In genomic region chr16:79312502-79312901, GRCh38 we compare ENCODE assay signal across 18 cellular contexts.
DNase-seq lines count a peak whose midpoint lies in the region; ATAC-seq, FAIRE-seq and TF ChIP-seq lines count a peak whose summit lies in the region.
"Had no signal": no experiment of that assay in that cellular context is flagged by ENCODE, and none has a peak within 500 bp of the region (broad histone marks: within the 10 kb centered on the region; RNA-seq: fewer than 3 reads in every experiment).

No MANE protein-coding gene starts in this region.

- H3K9me3 Mint-ChIP-seq in astrocyte (ENCODE audit: unreplicated experiment) (no peaks in the 10 kb centered on the region), endodermal cell (no peaks in the 10 kb centered on the region)
- H3K9me3 Mint-ChIP-seq: CD4-positive, alpha-beta T cell had no signal

- H3K4me2 ChIP-seq in astrocyte (ENCODE audit: low read length) (no peak overlapping the region), trophoblast cell (ENCODE audit: low read length) (no peak overlapping the region)

- no peak for ATAC-seq in GM19455 (IDR thresholded peaks at IDR 0.05; ENCODE audit: unreplicated experiment)
- ATAC-seq: HCT116 had no signal

- H3K36me3 ChIP-seq in astrocyte (ENCODE audit: insufficient read depth, low read length) (no peaks in the 10 kb centered on the region), endodermal cell (ENCODE audit: control insufficient read depth, insufficient read depth, low read length) (no peaks in the 10 kb centered on the region), trophoblast cell (ENCODE audit: control insufficient read depth in 1 of 2, insufficient read depth in 2 of 2, low read length in 2 of 2) (no peaks in the 10 kb centered on the region), spleen (no peaks in the 10 kb centered on the region)

- no peak for FAIRE-seq in astrocyte (lab: Jason Lieb, UNC)
- FAIRE-seq: A204.1, G401.6, GM12891, GM19239, H54 had no signal

- H3K4me3 ChIP-seq in astrocyte (ENCODE audit: insufficient read depth, low read depth, low read length) (no peak overlapping the region), endodermal cell (ENCODE audit: low read length) (peak overlapping the region; percentile 26), trophoblast cell (ENCODE audit: low read depth, low read length) (no peak overlapping the region), spleen (no peak overlapping the region)

- no peak overlapping the region for H2BK5ac ChIP-seq in trophoblast cell (ENCODE audit: low read depth, low read length, poor library complexity)

- H3K27me3 Mint-ChIP-seq in astrocyte (ENCODE audit: low read depth, unreplicated experiment) (peaks cover 21% of the 10 kb centered on the region), endodermal cell (ENCODE audit: insufficient read depth) (peaks cover 6% of the 10 kb centered on the region)

- H3K27me3 ChIP-seq in astrocyte (ENCODE audit: insufficient read depth, low read length), result no peaks in the 10 kb centered on the region
- H3K27me3 ChIP-seq in endodermal cell (ENCODE audit: control insufficient read depth, insufficient read depth, low read length, poor library complexity, severe bottlenecking), result no peaks in the 10 kb centered on the region
- H3K27me3 ChIP-seq in trophoblast cell (ENCODE audit: insufficient read depth, low read length), result no peaks in the 10 kb centered on the region
- H3K27me3 ChIP-seq in spleen (replicated peaks in 1 of 7), result peaks cover 0 to 21% (median 0%) of the 10 kb centered on the region in 7 donors

- H3K4me1 ChIP-seq in astrocyte (ENCODE audit: insufficient read depth, low read length) (no peaks in the 10 kb centered on the region), endodermal cell (ENCODE audit: control insufficient read depth, insufficient read depth, low read length) (peaks cover 20% of the 10 kb centered on the region), trophoblast cell (ENCODE audit: control insufficient read depth in 1 of 2, insufficient read depth in 2 of 2, low read length in 2 of 2) (peaks cover 0 to 2% of the 10 kb centered on the region in 2 experiments), spleen (peaks cover 0 to 22% (median 3%) of the 10 kb centered on the region in 6 donors)

- H3K23ac ChIP-seq in trophoblast cell (ENCODE audit: low read length), result no peak overlapping the region

- H3K27ac Mint-ChIP-seq in astrocyte (ENCODE audit: unreplicated experiment), result no peak overlapping the region
- no peak overlapping the region for H3K27ac Mint-ChIP-seq in endodermal cell
- H3K27ac Mint-ChIP-seq: B cell; CD4-positive, alpha-beta T cell had no signal

- intact Hi-C loops in spleen (cut with DNase I; ENCODE audit: low total_unique reads), result no loop called here

- 79 to 90% methylated on average over 11 of the region's 11 CpGs for WGBS in endodermal cell (ENCODE audit: insufficient coverage in 1 of 2, insufficient read length in 1 of 2), 2 experiments
- WGBS in trophoblast cell (ENCODE audit: extremely low coverage, insufficient coverage, insufficient read length), result no CpG with 5 or more reads among the region's 11 CpGs
- WGBS in spleen, 5 donors, result 82 to 92% (median 86%) methylated on average over 11 of the region's 11 CpGs

- no peaks in the 10 kb centered on the region for H3K79me1 ChIP-seq in trophoblast cell (ENCODE audit: low read length)

- no peak overlapping the region for H2AK5ac ChIP-seq in trophoblast cell (ENCODE audit: low read length)

- no peak for TF ChIP-seq POLR2A in spleen (IDR thresholded peaks at IDR 0.05)

- H3K27ac ChIP-seq in astrocyte (ENCODE audit: low read depth, low read length), result no peak overlapping the region
- no peak overlapping the region for H3K27ac ChIP-seq in endodermal cell (ENCODE audit: low read depth, low read length)
- H3K27ac ChIP-seq in trophoblast cell (ENCODE audit: low read depth, low read length), result no peak overlapping the region
- H3K27ac ChIP-seq in spleen, result no peak overlapping the region

- no peak overlapping the region for H4K91ac ChIP-seq in trophoblast cell (ENCODE audit: low read depth, low read length)

- H2AFZ ChIP-seq in astrocyte (ENCODE audit: low read depth, low read length) (no peak overlapping the region), trophoblast cell (ENCODE audit: insufficient read depth, low read length, poor library complexity) (no peak overlapping the region)

- H3K4me1 Mint-ChIP-seq in astrocyte (ENCODE audit: low read depth, unreplicated experiment) (no peaks in the 10 kb centered on the region), endodermal cell (peaks cover 44% of the 10 kb centered on the region)

- no peak overlapping the region for H3K18ac ChIP-seq in trophoblast cell (ENCODE audit: low read length)

- no peak overlapping the region for H4K12ac ChIP-seq in trophoblast cell (ENCODE audit: low read depth, low read length)

- H3K4ac ChIP-seq in trophoblast cell (ENCODE audit: low read depth, low read length), result no peak overlapping the region

- DNase-seq in SK-N-DZ (ENCODE audit: low spot score) (peak; percentile 11), astrocyte (ENCODE audit: low read depth) (no peak), endodermal cell (no peak), trophoblast cell (peak; percentile 74 to 78), spleen (no peak)
- no peak for DNase-seq in activated CD4-positive, alpha-beta T cell treated with anti-CD3 and anti-CD28 coated beads for 48 hours
- DNase-seq: C1 segment of cervical spinal cord; CD4-positive, alpha-beta T cell; DMS79 treated with DMSO at 0.1 percent for 48 hours; EL had no signal

- H3K4me3 Mint-ChIP-seq in astrocyte (ENCODE audit: unreplicated experiment) (peak overlapping the region; percentile 25), endodermal cell (no peak overlapping the region)
- H3K4me3 Mint-ChIP-seq: B cell; CD4-positive, alpha-beta T cell had no signal

- peaks cover 5% of the 10 kb centered on the region for H3K9me3 ChIP-seq in astrocyte (ENCODE audit: insufficient read depth, low read depth, low read length)
- no peaks in the 10 kb centered on the region for H3K9me3 ChIP-seq in endodermal cell (ENCODE audit: control insufficient read depth, low read length)
- no peaks in the 10 kb centered on the region for H3K9me3 ChIP-seq in trophoblast cell (ENCODE audit: insufficient read depth, low read depth, low read length)
- H3K9me3 ChIP-seq in spleen, result no peaks in the 10 kb centered on the region

- H3K36me3 Mint-ChIP-seq in astrocyte (ENCODE audit: low read depth, unreplicated experiment) (no peaks in the 10 kb centered on the region), endodermal cell (ENCODE audit: low read depth) (no peaks in the 10 kb centered on the region)

- H3K79me2 ChIP-seq in astrocyte (ENCODE audit: insufficient read depth, low read length), result no peaks in the 10 kb centered on the region
- H3K79me2 ChIP-seq in trophoblast cell (ENCODE audit: control insufficient read depth, insufficient read depth, low read length, poor library complexity), result no peaks in the 10 kb centered on the region

- TF ChIP-seq CTCF in astrocyte (IDR thresholded peaks at IDR 0.05; ENCODE audit: insufficient read depth, low read depth, low read length) (no peak), endodermal cell (conservative IDR thresholded peaks at IDR 0.05) (no peak), spleen (IDR thresholded peaks at IDR 0.05 in 8 of 11, conservative IDR thresholded peaks at IDR 0.05 in 3 of 11) (no peak)

- no peak overlapping the region for H4K8ac ChIP-seq in trophoblast cell (ENCODE audit: low read depth, low read length)

- H3K9ac ChIP-seq in astrocyte (ENCODE audit: low read length) (no peak overlapping the region), endodermal cell (ENCODE audit: extremely low read depth, low read length, poor library complexity, severe bottlenecking) (no peak overlapping the region), trophoblast cell (ENCODE audit: low read length) (no peak overlapping the region)

- no peaks in the 10 kb centered on the region for H4K20me1 ChIP-seq in astrocyte (ENCODE audit: insufficient read depth, low read length)

- H2BK12ac ChIP-seq in trophoblast cell (ENCODE audit: low read length), result no peak overlapping the region

- H3K14ac ChIP-seq in trophoblast cell (ENCODE audit: low read length), result no peak overlapping the region

- H2BK120ac ChIP-seq in trophoblast cell (ENCODE audit: insufficient read depth, low read length, poor library complexity), result no peak overlapping the region

Comparison
In these comparisons a context has a peak if more than half of its experiments do, and no peak if none do; other contexts are left out.
1. DNase-seq: peak in SK-N-DZ (single experiment) and trophoblast cell (2 of 2); none in astrocyte (single experiment), endodermal cell (single experiment), spleen (single experiment) and activated CD4-positive, alpha-beta T cell treated with anti-CD3 and anti-CD28 coated beads for 48 hours (single experiment).